In genomic region chr10:96374985-96375830, GRCh38 we compare ENCODE assay signal across 8 cellular contexts. TPM values are rescaled to one million over a fixed set of nuclear protein-coding genes. Genes with fewer than 3 reads are reported as not detected.
DNase-seq lines count a peak whose midpoint lies in the region; ATAC-seq and TF ChIP-seq lines count a peak whose summit lies in the region.

No MANE protein-coding gene starts in this region.

- peak overlapping the region; percentile 85 for H2AFZ ChIP-seq in DND-41 (ENCODE audit: low read depth, low read length)

- H3K27me3 Mint-ChIP-seq in activated naive CD4-positive, alpha-beta T cell treated with anti-CD3 and anti-CD28 coated beads for 36 hours (ENCODE audit: low read depth): peaks cover 3% of the 10 kb centered on the region

- peak overlapping the region; percentile 71 for H3K4me2 ChIP-seq in DND-41 (ENCODE audit: insufficient read depth, low read length)

- peak overlapping the region; percentile 74 for H3K4me3 Mint-ChIP-seq in activated naive CD4-positive, alpha-beta T cell treated with anti-CD3 and anti-CD28 coated beads for 36 hours

- TF ChIP-seq CTCF in DND-41 (IDR thresholded peaks at IDR 0.05; ENCODE audit: borderline replicate concordance, extremely low read depth, low read length, poor library complexity, severe bottlenecking): peak; percentile 99

- peak overlapping the region; percentile 32 for H3K9ac ChIP-seq in DND-41 (ENCODE audit: low read depth, low read length)

- intact Hi-C loops in activated naive CD4-positive, alpha-beta T cell treated with anti-CD3 and anti-CD28 coated beads for 36 hours (cut with micrococcal nuclease): loop anchor here (1.0 to 10.0 kb wide), 7 partner anchors 21 to 660 kb away; partner anchors contain the start of gene PIK3AP1

- no peak overlapping the region for H3K27ac ChIP-seq in DND-41 (ENCODE audit: low read length)
- H3K27ac ChIP-seq in SJCRH30: no peak overlapping the region

- no peaks in the 10 kb centered on the region for H3K9me3 ChIP-seq in DND-41 (ENCODE audit: insufficient read depth, low read length, severe bottlenecking)
- H3K9me3 ChIP-seq in SJCRH30 (replicated peaks): no peaks in the 10 kb centered on the region

- H3K27me3 ChIP-seq in DND-41 (ENCODE audit: insufficient read depth, low read length, poor library complexity) (no peaks in the 10 kb centered on the region), SJCRH30 (no peaks in the 10 kb centered on the region)

- peak; percentile 85 for DNase-seq in DND-41
- DNase-seq in LoVo (ENCODE audit: low spot score): peak; percentile 88
- peak; percentile 79 to 92 for DNase-seq in SJCRH30
- DNase-seq in activated naive CD4-positive, alpha-beta T cell treated with anti-CD3 and anti-CD28 coated beads for 36 hours: peak; percentile 89
- peak; percentile 92 for DNase-seq in germinal center (ENCODE audit: low spot score)
- peak; percentile 17 to 96 (median 84) for DNase-seq in nucleus accumbens (lab: John Stamatoyannopoulos, UW)
- peak; percentile 98 for DNase-seq in superior temporal gyrus (ENCODE audit: extremely low spot score)

- H3K4me1 ChIP-seq in DND-41 (ENCODE audit: insufficient read depth, low read length) (peaks cover 13% of the 10 kb centered on the region), SJCRH30 (peaks cover 12% of the 10 kb centered on the region; the same call in 1 of the 2 replicates)

- no peaks in the 10 kb centered on the region for H3K36me3 Mint-ChIP-seq in activated naive CD4-positive, alpha-beta T cell treated with anti-CD3 and anti-CD28 coated beads for 36 hours (ENCODE audit: low read depth)

- CTCF ChIA-PET in activated naive CD4-positive, alpha-beta T cell treated with anti-CD3 and anti-CD28 coated beads for 36 hours (lab: Charles Lee): interaction anchor here (0.5 to 2.8 kb wide), 39 partner anchors 8 to 851 kb away, joined by 3 to 20 read pairs (median 4); partner anchors contain the start of genes OPALIN and TLL2

- peaks cover 6% of the 10 kb centered on the region for H3K4me1 Mint-ChIP-seq in activated naive CD4-positive, alpha-beta T cell treated with anti-CD3 and anti-CD28 coated beads for 36 hours (ENCODE audit: low read depth)

- no peaks in the 10 kb centered on the region for H4K20me1 ChIP-seq in DND-41 (ENCODE audit: insufficient read depth, low read length)

- no peaks in the 10 kb centered on the region for H3K79me2 ChIP-seq in DND-41 (ENCODE audit: insufficient read depth, low read length)

- ATAC-seq in DND-41 (ENCODE audit: insufficient read depth, low read depth) (peak; percentile 89), GM21825 (IDR thresholded peaks at IDR 0.05; ENCODE audit: unreplicated experiment) (peak; percentile 80)

- H3K36me3 ChIP-seq in DND-41 (ENCODE audit: insufficient read depth, low read length) (no peaks in the 10 kb centered on the region), SJCRH30 (no peaks in the 10 kb centered on the region)

- H3K9me3 Mint-ChIP-seq in activated naive CD4-positive, alpha-beta T cell treated with anti-CD3 and anti-CD28 coated beads for 36 hours: no peaks in the 10 kb centered on the region

- H3K27ac Mint-ChIP-seq in activated naive CD4-positive, alpha-beta T cell treated with anti-CD3 and anti-CD28 coated beads for 36 hours: no peak overlapping the region

- H3K4me3 ChIP-seq in DND-41 (ENCODE audit: low read depth in 1 of 2, low read length in 2 of 2) (peak overlapping the region in 1 of 2 experiments; percentile 52; a peak in 2 of 4 replicates), SJCRH30 (peak overlapping the region; percentile 57)

RNA-seq across cellular contexts. Expression of gene OPALIN, which starts 16.4 kb away (rescaled TPM):
- total RNA-seq in SJCRH30 (2014; rRNA removed; shearing (Covaris generic)): not detected in 2 replicates
- total RNA-seq in activated naive CD4-positive, alpha-beta T cell treated with anti-CD3 and anti-CD28 coated beads for 36 hours: not detected
